ENCODE assay signal across 8 cellular contexts in the genomic region with DNA sequence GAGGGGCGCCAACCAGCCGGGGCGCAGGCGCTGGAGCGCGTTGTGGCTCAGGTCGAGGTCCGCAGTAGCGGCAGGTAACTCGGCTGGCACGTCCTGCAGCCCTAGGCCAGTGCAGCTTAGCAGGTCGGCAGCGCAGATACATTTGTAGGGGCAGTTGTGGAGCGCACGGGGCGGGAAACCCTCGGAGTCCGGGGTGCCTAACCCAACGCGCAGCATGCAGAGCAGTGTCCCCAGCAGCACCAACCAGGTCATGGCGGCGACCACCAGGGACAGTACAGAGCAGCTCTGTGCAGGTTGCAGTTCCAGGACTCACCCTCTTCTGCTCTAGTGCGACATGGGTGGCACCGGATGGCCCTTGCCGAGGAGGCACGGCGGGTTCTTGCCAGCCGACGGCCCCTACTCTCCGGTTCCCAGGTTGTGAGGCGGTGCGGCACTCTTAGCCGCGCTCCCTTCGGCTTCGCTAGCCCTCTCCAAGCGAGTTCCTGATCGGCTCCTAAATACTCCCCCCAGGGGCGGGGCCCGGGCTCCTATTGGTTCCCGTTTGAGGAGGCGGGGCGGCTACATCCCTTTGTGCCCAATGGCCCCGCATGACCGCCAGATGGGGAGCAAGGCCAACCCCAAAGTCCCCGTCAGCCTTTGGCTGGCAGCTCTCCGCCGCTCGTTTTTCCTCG. TPM values are rescaled to one million over a fixed set of nuclear protein-coding genes. Genes with fewer than 3 reads are reported as not detected.
DNase-seq lines count a peak whose midpoint lies in the region; ATAC-seq lines count a peak whose summit lies in the region.

TSS of gene AMIGO3 (minus strand) at position 471 of the 671 bp plus-strand sequence. CDS start at position 252, 219 bp downstream.

- peak within 1 kb of the TSS; percentile 42 to 75 (median 65) for H3K9ac ChIP-seq in BLaER1 treated with 17β-estradiol and CSF1 and Interleukin-3, amounts not matched to agents 10 nM and 100 nM
- H3K9ac ChIP-seq in NT2/D1 (ENCODE audit: insufficient read length, low read depth): peak within 1 kb of the TSS; percentile 90

- WGBS in esophagus, 2 donors: 0 to 1% methylated on average over 50 of the region's 50 CpGs

- peak within 1 kb of the TSS in 5 of 11 experiments; percentile 8 to 54 (median 38); a peak in 5 of 22 replicates for H3K27ac ChIP-seq in BLaER1 treated with 17β-estradiol and CSF1 and Interleukin-3, amounts not matched to agents 10 nM and 100 nM
- peak within 1 kb of the TSS; percentile 44 to 80 for H3K27ac ChIP-seq in esophagus (ENCODE audit: low read depth in 2 of 2, low read length in 1 of 2)

- H3K4me2 ChIP-seq in BLaER1 treated with 17β-estradiol and CSF1 and Interleukin-3, amounts not matched to agents 10 nM and 100 nM: peak within 1 kb of the TSS; percentile 95 to 100 (median 99)

- H3K36me3 ChIP-seq in BLaER1 treated with 17β-estradiol and CSF1 and Interleukin-3, amounts not matched to agents 10 nM and 100 nM: peaks cover 24 to 52% (median 43%) of the 10 kb centered on the region in 11 experiments; a peak in 21 of 22 replicates
- peaks cover 80% of the 10 kb centered on the region for H3K36me3 ChIP-seq in NT2/D1 (ENCODE audit: insufficient read depth, insufficient read length, low read length)
- H3K36me3 ChIP-seq in esophagus (ENCODE audit: control insufficient read depth in 2 of 2, insufficient read depth in 2 of 2, low read length in 1 of 2): peaks cover 4 to 40% of the 10 kb centered on the region in 2 donors

- DNase-seq in NT2/D1 (ENCODE audit: low read depth, low spot score): peak; percentile 90
- peak; percentile 94 for DNase-seq in activated T-cell treated with anti-CD3 and anti-CD28 coated beads, Interleukin-2, amount 50 U/mL, for 1 hour
- peak; percentile 96 for DNase-seq in mucosa of gallbladder (ENCODE audit: low spot score)
- DNase-seq in stimulated activated CD8-positive, alpha-beta memory T cell treated with anti-CD3 and anti-CD28 coated beads, Interleukin-4, amount 100 ng/mL, for 1 hour (ENCODE audit: low read depth in 2 of 2, low spot score in 1 of 2): peak; percentile 76 to 79

- peaks cover 0 to 4% (median 0%) of the 10 kb centered on the region in 11 experiments; a peak in 3 of 22 replicates for H3K27me3 ChIP-seq in BLaER1 treated with 17β-estradiol and CSF1 and Interleukin-3, amounts not matched to agents 10 nM and 100 nM
- H3K27me3 ChIP-seq in NT2/D1 (ENCODE audit: insufficient read depth, insufficient read length) (no peaks in the 10 kb centered on the region), esophagus (ENCODE audit: control insufficient read depth in 1 of 2, insufficient read depth in 2 of 2, low read length in 2 of 2) (no peaks in the 10 kb centered on the region)

- H3K4me1 ChIP-seq in BLaER1 treated with 17β-estradiol and CSF1 and Interleukin-3, amounts not matched to agents 10 nM and 100 nM: peaks cover 46 to 64% (median 57%) of the 10 kb centered on the region in 10 experiments
- H3K4me1 ChIP-seq in NT2/D1 (ENCODE audit: insufficient read depth, insufficient read length) (peaks cover 29% of the 10 kb centered on the region), esophagus (ENCODE audit: control insufficient read depth in 2 of 2, insufficient read depth in 2 of 2, low read length in 1 of 2) (peaks cover 7 to 26% of the 10 kb centered on the region in 2 donors)

- H4K20me1 ChIP-seq in BLaER1 treated with 17β-estradiol and CSF1 and Interleukin-3, amounts not matched to agents 10 nM and 100 nM: peaks cover 0 to 86% (median 51%) of the 10 kb centered on the region in 11 experiments; a peak in 20 of 22 replicates

- peak within 1 kb of the TSS; percentile 51 to 68 (median 58) for H3K4me3 ChIP-seq in BLaER1 treated with 17β-estradiol and CSF1 and Interleukin-3, amounts not matched to agents 10 nM and 100 nM
- peak within 1 kb of the TSS; percentile 47 for H3K4me3 ChIP-seq in NT2/D1 (ENCODE audit: insufficient read length, low read depth)
- H3K4me3 ChIP-seq in esophagus (ENCODE audit: low read depth in 1 of 2, low read length in 2 of 2): peak within 1 kb of the TSS; percentile 31 to 44

- peak; percentile 50 for ATAC-seq in GM19351 (IDR thresholded peaks at IDR 0.05; ENCODE audit: unreplicated experiment)
- ATAC-seq in HG03521 (IDR thresholded peaks at IDR 0.05; ENCODE audit: unreplicated experiment): peak; percentile 38

- no peaks in the 10 kb centered on the region for H3K9me3 ChIP-seq in BLaER1 treated with 17β-estradiol and CSF1 and Interleukin-3, amounts not matched to agents 10 nM and 100 nM (replicated peaks in 1 of 11)
- H3K9me3 ChIP-seq in NT2/D1 (ENCODE audit: insufficient read depth, low read length): no peaks in the 10 kb centered on the region
- H3K9me3 ChIP-seq in esophagus (ENCODE audit: control insufficient read depth in 2 of 2, insufficient read depth in 1 of 2, low read depth in 1 of 2, low read length in 1 of 2): no peaks in the 10 kb centered on the region

RNA-seq across cellular contexts. Expression of gene AMIGO3, which starts in this region (rescaled TPM):
- polyA plus RNA-seq in esophagus: 1 to 10 TPM in 1 of 2 donors, under 1 TPM in 1; 1.00 to 1.4 TPM
- total RNA-seq in mucosa of gallbladder: 0.43 TPM

Comparison
In these comparisons a context has a peak if more than half of its experiments do, and no peak if none do; other contexts are left out.
1. Peak in DNase-seq in mucosa of gallbladder; RNA of the gene not detected or under 1 TPM.